Comparison of ENCODE assay signal across 1 cellular context in the genomic region with DNA sequence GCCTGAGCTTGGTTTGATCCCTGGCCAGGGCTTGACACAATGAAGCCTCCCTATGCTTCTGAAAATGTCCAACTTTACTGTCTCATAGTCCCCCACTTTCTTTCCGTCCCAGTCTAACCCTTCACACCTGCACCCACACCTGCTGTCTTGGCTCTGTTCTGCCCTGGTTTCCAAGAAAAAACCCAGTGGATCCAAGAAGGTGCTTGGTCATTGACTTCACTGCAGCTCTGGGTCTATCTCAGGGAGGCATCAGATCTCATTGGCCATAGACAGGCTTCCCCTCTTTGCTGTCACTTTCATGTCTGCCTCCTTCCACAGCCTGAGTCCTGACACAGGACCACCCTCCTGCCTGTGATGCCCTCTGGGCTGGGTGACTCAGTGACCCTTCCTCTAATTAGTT.
TF ChIP-seq lines count a peak whose summit lies in the region.

No MANE protein-coding gene starts in this region.

TF ChIP-seq in GM12878, 131 proteins besides CTCF, POLR2A, EP300 and RAD21:
- TF ChIP-seq MEF2A (IDR thresholded peaks at IDR 0.05; ENCODE audit: insufficient read depth, low read depth, low read length) (no peak), JUNB (IDR thresholded peaks at IDR 0.05) (no peak), EZH2 (IDR thresholded peaks at IDR 0.05; ENCODE audit: borderline replicate concordance, control insufficient read depth, low read depth, low read length) (no peak), SREBF2 (IDR thresholded peaks at IDR 0.05; ENCODE audit: low read length) (no peak), TARDBP (IDR thresholded peaks at IDR 0.05; ENCODE audit: borderline replicate concordance) (no peak), NR2F1 (conservative IDR thresholded peaks at IDR 0.05) (no peak), RCOR1 (conservative IDR thresholded peaks at IDR 0.05; ENCODE audit: low read depth, low read length) (no peak), GATAD2B (conservative IDR thresholded peaks at IDR 0.05; ENCODE audit: low read depth) (no peak), RUNX3 (IDR thresholded peaks at IDR 0.05; ENCODE audit: low read length) (no peak), ZNF207 (IDR thresholded peaks at IDR 0.05; ENCODE audit: borderline replicate concordance) (no peak), ZNF384 (IDR thresholded peaks at IDR 0.05; ENCODE audit: borderline replicate concordance, low read depth, low read length) (no peak), POLR2AphosphoS2 (IDR thresholded peaks at IDR 0.05; ENCODE audit: low read depth, low read length) (no peak), BHLHE40 (IDR thresholded peaks at IDR 0.05; ENCODE audit: borderline replicate concordance in 1 of 2, low read depth in 2 of 2, low read length in 1 of 2) (no peak), SUZ12 (IDR thresholded peaks at IDR 0.05; ENCODE audit: unreplicated experiment) (no peak), SMAD5 (IDR thresholded peaks at IDR 0.05; ENCODE audit: low read depth) (no peak)
- TF ChIP-seq, protein P1, sequence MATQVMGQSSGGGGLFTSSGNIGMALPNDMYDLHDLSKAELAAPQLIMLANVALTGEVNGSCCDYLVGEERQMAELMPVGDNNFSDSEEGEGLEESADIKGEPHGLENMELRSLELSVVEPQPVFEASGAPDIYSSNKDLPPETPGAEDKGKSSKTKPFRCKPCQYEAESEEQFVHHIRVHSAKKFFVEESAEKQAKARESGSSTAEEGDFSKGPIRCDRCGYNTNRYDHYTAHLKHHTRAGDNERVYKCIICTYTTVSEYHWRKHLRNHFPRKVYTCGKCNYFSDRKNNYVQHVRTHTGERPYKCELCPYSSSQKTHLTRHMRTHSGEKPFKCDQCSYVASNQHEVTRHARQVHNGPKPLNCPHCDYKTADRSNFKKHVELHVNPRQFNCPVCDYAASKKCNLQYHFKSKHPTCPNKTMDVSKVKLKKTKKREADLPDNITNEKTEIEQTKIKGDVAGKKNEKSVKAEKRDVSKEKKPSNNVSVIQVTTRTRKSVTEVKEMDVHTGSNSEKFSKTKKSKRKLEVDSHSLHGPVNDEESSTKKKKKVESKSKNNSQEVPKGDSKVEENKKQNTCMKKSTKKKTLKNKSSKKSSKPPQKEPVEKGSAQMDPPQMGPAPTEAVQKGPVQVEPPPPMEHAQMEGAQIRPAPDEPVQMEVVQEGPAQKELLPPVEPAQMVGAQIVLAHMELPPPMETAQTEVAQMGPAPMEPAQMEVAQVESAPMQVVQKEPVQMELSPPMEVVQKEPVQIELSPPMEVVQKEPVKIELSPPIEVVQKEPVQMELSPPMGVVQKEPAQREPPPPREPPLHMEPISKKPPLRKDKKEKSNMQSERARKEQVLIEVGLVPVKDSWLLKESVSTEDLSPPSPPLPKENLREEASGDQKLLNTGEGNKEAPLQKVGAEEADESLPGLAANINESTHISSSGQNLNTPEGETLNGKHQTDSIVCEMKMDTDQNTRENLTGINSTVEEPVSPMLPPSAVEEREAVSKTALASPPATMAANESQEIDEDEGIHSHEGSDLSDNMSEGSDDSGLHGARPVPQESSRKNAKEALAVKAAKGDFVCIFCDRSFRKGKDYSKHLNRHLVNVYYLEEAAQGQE (IDR thresholded peaks at IDR 0.05; ENCODE audit: low read depth, low read length): no peak
- TF ChIP-seq, protein P2, sequence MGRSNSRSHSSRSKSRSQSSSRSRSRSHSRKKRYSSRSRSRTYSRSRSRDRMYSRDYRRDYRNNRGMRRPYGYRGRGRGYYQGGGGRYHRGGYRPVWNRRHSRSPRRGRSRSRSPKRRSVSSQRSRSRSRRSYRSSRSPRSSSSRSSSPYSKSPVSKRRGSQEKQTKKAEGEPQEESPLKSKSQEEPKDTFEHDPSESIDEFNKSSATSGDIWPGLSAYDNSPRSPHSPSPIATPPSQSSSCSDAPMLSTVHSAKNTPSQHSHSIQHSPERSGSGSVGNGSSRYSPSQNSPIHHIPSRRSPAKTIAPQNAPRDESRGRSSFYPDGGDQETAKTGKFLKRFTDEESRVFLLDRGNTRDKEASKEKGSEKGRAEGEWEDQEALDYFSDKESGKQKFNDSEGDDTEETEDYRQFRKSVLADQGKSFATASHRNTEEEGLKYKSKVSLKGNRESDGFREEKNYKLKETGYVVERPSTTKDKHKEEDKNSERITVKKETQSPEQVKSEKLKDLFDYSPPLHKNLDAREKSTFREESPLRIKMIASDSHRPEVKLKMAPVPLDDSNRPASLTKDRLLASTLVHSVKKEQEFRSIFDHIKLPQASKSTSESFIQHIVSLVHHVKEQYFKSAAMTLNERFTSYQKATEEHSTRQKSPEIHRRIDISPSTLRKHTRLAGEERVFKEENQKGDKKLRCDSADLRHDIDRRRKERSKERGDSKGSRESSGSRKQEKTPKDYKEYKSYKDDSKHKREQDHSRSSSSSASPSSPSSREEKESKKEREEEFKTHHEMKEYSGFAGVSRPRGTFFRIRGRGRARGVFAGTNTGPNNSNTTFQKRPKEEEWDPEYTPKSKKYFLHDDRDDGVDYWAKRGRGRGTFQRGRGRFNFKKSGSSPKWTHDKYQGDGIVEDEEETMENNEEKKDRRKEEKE (IDR thresholded peaks at IDR 0.05): no peak
- TF ChIP-seq, protein P3, sequence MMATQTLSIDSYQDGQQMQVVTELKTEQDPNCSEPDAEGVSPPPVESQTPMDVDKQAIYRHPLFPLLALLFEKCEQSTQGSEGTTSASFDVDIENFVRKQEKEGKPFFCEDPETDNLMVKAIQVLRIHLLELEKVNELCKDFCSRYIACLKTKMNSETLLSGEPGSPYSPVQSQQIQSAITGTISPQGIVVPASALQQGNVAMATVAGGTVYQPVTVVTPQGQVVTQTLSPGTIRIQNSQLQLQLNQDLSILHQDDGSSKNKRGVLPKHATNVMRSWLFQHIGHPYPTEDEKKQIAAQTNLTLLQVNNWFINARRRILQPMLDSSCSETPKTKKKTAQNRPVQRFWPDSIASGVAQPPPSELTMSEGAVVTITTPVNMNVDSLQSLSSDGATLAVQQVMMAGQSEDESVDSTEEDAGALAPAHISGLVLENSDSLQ (IDR thresholded peaks at IDR 0.05): no peak
- TF ChIP-seq, protein P4, sequence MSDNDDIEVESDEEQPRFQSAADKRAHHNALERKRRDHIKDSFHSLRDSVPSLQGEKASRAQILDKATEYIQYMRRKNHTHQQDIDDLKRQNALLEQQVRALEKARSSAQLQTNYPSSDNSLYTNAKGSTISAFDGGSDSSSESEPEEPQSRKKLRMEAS (IDR thresholded peaks at IDR 0.05; ENCODE audit: low read depth, low read length): no peak
